1 cellular context compared by ENCODE assay signal in genomic region chrX:154793084-154793483, GRCh38.
TF ChIP-seq lines count a peak whose summit lies in the region.

No MANE protein-coding gene starts in this region.

TF ChIP-seq in A549, 52 proteins besides CTCF, POLR2A, EP300 and RAD21 (continued from another document):
- TF ChIP-seq, protein P1, sequence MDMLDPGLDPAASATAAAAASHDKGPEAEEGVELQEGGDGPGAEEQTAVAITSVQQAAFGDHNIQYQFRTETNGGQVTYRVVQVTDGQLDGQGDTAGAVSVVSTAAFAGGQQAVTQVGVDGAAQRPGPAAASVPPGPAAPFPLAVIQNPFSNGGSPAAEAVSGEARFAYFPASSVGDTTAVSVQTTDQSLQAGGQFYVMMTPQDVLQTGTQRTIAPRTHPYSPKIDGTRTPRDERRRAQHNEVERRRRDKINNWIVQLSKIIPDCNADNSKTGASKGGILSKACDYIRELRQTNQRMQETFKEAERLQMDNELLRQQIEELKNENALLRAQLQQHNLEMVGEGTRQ (IDR thresholded peaks at IDR 0.05), result no peak
- TF ChIP-seq GATA3 (IDR thresholded peaks at IDR 0.05; ENCODE audit: borderline replicate concordance) (peak; percentile 38; the same call in 1 of the 2 replicates), FOSB (CRISPR knock-in tag; IDR thresholded peaks at IDR 0.05) (no peak)
TF ChIP-seq in A549: peak in this region for 5.
